Comparison of ENCODE assay signal across 1 cellular context in genomic region chr6:30163090-30163917, GRCh38.
TF ChIP-seq lines count a peak whose summit lies in the region.

TRIM15 (plus strand) TSS chr6:30163546; CDS start chr6:30163685, 139 bp downstream.

TF ChIP-seq in HepG2, 621 proteins besides CTCF, POLR2A, EP300 and RAD21 (continued from another document and continues in another):
- TF ChIP-seq, protein P1, sequence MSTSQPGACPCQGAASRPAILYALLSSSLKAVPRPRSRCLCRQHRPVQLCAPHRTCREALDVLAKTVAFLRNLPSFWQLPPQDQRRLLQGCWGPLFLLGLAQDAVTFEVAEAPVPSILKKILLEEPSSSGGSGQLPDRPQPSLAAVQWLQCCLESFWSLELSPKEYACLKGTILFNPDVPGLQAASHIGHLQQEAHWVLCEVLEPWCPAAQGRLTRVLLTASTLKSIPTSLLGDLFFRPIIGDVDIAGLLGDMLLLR (CRISPR knock-in tag; IDR thresholded peaks at IDR 0.05): peak; percentile 22; the same call in 1 of the 2 replicates
- TF ChIP-seq NFKBIZ (CRISPR knock-in tag; IDR thresholded peaks at IDR 0.05) (no peak; the same call in 1 of the 2 replicates), ZNF136 (CRISPR knock-in tag; IDR thresholded peaks at IDR 0.05; ENCODE audit: low read depth) (peak; percentile 89), GTF3A (CRISPR knock-in tag; conservative IDR thresholded peaks at IDR 0.05) (peak; percentile 92), ZNF713 (CRISPR knock-in tag; IDR thresholded peaks at IDR 0.05) (no peak), ELF3 (CRISPR knock-in tag; IDR thresholded peaks at IDR 0.05) (peak; percentile 87), PHB2 (IDR thresholded peaks at IDR 0.05; ENCODE audit: partially characterized antibody) (no peak), SUZ12 (IDR thresholded peaks at IDR 0.05; ENCODE audit: low read depth, low read length) (no peak), ZNF576 (CRISPR knock-in tag; IDR thresholded peaks at IDR 0.05) (no peak), AHR (CRISPR knock-in tag; IDR thresholded peaks at IDR 0.05) (0 out of 2 replicates have a peak, but pooled peaks have one; percentile 25), YEATS4 (CRISPR knock-in tag; IDR thresholded peaks at IDR 0.05; ENCODE audit: borderline replicate concordance) (peak; percentile 88), BRCA1 (CRISPR knock-in tag; IDR thresholded peaks at IDR 0.05) (no peak), FOXM1 (CRISPR knock-in tag; IDR thresholded peaks at IDR 0.05) (peak; percentile 21; the same call in 1 of the 2 replicates), ZFP36 (IDR thresholded peaks at IDR 0.05; ENCODE audit: borderline replicate concordance, low read depth, low read length, partially characterized antibody) (no peak), SALL2 (CRISPR knock-in tag; IDR thresholded peaks at IDR 0.05) (0 out of 2 replicates have a peak, but pooled peaks have one; percentile 58), NCOA1 (CRISPR knock-in tag; IDR thresholded peaks at IDR 0.05) (peak; percentile 85; the same call in 1 of the 2 replicates), CREBL2 (CRISPR knock-in tag; IDR thresholded peaks at IDR 0.05; ENCODE audit: borderline replicate concordance) (0 out of 2 replicates have a peak, but pooled peaks have one; percentile 73), IKZF4 (CRISPR knock-in tag; IDR thresholded peaks at IDR 0.05; ENCODE audit: borderline replicate concordance, low read depth, not compliant biosample characterization) (no peak), MZF1 (CRISPR knock-in tag; IDR thresholded peaks at IDR 0.05; ENCODE audit: borderline replicate concordance) (no peak; the same call in 1 of the 2 replicates), ZNF644 (CRISPR knock-in tag; IDR thresholded peaks at IDR 0.05; ENCODE audit: low read depth) (peak; percentile 70), AKNA (CRISPR knock-in tag; IDR thresholded peaks at IDR 0.05; ENCODE audit: borderline replicate concordance) (no peak), KLF11 (CRISPR knock-in tag; IDR thresholded peaks at IDR 0.05) (no peak), FOXA1 (IDR thresholded peaks at IDR 0.05) (no peak), FOXA1 (CRISPR knock-in tag; IDR thresholded peaks at IDR 0.05) (no peak; the same call in 1 of the 2 replicates), GZF1 (CRISPR knock-in tag; IDR thresholded peaks at IDR 0.05) (peak; percentile 80), ZSCAN12 (CRISPR knock-in tag; IDR thresholded peaks at IDR 0.05) (no peak), PTBP1 (IDR thresholded peaks at IDR 0.05; ENCODE audit: low read depth, low read length, poor library complexity, severe bottlenecking) (peak; percentile 96), KLF15 (CRISPR knock-in tag; IDR thresholded peaks at IDR 0.05; ENCODE audit: borderline replicate concordance) (no peak), GRHL1 (CRISPR knock-in tag; conservative IDR thresholded peaks at IDR 0.05) (no peak), RBM22 (optimal IDR thresholded peaks at IDR 0.05; ENCODE audit: low read length) (no peak), ZNF343 (CRISPR knock-in tag; IDR thresholded peaks at IDR 0.05) (peak; percentile 94), CBFB (CRISPR knock-in tag; IDR thresholded peaks at IDR 0.05) (no peak), NRL (CRISPR knock-in tag; IDR thresholded peaks at IDR 0.05; ENCODE audit: borderline replicate concordance) (peak; percentile 94)
- TF ChIP-seq, protein P2, sequence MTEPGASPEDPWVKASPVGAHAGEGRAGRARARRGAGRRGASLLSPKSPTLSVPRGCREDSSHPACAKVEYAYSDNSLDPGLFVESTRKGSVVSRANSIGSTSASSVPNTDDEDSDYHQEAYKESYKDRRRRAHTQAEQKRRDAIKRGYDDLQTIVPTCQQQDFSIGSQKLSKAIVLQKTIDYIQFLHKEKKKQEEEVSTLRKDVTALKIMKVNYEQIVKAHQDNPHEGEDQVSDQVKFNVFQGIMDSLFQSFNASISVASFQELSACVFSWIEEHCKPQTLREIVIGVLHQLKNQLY (CRISPR knock-in tag; IDR thresholded peaks at IDR 0.05): 0 out of 2 replicates have a peak, but pooled peaks have one; percentile 6
- TF ChIP-seq, protein P3, sequence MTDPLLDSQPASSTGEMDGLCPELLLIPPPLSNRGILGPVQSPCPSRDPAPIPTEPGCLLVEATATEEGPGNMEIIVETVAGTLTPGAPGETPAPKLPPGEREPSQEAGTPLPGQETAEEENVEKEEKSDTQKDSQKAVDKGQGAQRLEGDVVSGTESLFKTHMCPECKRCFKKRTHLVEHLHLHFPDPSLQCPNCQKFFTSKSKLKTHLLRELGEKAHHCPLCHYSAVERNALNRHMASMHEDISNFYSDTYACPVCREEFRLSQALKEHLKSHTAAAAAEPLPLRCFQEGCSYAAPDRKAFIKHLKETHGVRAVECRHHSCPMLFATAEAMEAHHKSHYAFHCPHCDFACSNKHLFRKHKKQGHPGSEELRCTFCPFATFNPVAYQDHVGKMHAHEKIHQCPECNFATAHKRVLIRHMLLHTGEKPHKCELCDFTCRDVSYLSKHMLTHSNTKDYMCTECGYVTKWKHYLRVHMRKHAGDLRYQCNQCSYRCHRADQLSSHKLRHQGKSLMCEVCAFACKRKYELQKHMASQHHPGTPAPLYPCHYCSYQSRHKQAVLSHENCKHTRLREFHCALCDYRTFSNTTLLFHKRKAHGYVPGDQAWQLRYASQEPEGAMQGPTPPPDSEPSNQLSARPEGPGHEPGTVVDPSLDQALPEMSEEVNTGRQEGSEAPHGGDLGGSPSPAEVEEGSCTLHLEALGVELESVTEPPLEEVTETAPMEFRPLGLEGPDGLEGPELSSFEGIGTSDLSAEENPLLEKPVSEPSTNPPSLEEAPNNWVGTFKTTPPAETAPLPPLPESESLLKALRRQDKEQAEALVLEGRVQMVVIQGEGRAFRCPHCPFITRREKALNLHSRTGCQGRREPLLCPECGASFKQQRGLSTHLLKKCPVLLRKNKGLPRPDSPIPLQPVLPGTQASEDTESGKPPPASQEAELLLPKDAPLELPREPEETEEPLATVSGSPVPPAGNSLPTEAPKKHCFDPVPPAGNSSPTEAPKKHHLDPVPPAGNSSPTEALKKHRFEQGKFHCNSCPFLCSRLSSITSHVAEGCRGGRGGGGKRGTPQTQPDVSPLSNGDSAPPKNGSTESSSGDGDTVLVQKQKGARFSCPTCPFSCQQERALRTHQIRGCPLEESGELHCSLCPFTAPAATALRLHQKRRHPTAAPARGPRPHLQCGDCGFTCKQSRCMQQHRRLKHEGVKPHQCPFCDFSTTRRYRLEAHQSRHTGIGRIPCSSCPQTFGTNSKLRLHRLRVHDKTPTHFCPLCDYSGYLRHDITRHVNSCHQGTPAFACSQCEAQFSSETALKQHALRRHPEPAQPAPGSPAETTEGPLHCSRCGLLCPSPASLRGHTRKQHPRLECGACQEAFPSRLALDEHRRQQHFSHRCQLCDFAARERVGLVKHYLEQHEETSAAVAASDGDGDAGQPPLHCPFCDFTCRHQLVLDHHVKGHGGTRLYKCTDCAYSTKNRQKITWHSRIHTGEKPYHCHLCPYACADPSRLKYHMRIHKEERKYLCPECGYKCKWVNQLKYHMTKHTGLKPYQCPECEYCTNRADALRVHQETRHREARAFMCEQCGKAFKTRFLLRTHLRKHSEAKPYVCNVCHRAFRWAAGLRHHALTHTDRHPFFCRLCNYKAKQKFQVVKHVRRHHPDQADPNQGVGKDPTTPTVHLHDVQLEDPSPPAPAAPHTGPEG (CRISPR knock-in tag; IDR thresholded peaks at IDR 0.05): no peak
- TF ChIP-seq, protein P4, sequence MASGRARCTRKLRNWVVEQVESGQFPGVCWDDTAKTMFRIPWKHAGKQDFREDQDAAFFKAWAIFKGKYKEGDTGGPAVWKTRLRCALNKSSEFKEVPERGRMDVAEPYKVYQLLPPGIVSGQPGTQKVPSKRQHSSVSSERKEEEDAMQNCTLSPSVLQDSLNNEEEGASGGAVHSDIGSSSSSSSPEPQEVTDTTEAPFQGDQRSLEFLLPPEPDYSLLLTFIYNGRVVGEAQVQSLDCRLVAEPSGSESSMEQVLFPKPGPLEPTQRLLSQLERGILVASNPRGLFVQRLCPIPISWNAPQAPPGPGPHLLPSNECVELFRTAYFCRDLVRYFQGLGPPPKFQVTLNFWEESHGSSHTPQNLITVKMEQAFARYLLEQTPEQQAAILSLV (CRISPR knock-in tag; IDR thresholded peaks at IDR 0.05; ENCODE audit: borderline replicate concordance): peak; percentile 70; the same call in 1 of the 2 replicates
- TF ChIP-seq, protein P5, sequence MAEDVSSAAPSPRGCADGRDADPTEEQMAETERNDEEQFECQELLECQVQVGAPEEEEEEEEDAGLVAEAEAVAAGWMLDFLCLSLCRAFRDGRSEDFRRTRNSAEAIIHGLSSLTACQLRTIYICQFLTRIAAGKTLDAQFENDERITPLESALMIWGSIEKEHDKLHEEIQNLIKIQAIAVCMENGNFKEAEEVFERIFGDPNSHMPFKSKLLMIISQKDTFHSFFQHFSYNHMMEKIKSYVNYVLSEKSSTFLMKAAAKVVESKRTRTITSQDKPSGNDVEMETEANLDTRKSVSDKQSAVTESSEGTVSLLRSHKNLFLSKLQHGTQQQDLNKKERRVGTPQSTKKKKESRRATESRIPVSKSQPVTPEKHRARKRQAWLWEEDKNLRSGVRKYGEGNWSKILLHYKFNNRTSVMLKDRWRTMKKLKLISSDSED (CRISPR knock-in tag; IDR thresholded peaks at IDR 0.05): no peak; the same call in 1 of the 2 replicates
- TF ChIP-seq, protein P6, sequence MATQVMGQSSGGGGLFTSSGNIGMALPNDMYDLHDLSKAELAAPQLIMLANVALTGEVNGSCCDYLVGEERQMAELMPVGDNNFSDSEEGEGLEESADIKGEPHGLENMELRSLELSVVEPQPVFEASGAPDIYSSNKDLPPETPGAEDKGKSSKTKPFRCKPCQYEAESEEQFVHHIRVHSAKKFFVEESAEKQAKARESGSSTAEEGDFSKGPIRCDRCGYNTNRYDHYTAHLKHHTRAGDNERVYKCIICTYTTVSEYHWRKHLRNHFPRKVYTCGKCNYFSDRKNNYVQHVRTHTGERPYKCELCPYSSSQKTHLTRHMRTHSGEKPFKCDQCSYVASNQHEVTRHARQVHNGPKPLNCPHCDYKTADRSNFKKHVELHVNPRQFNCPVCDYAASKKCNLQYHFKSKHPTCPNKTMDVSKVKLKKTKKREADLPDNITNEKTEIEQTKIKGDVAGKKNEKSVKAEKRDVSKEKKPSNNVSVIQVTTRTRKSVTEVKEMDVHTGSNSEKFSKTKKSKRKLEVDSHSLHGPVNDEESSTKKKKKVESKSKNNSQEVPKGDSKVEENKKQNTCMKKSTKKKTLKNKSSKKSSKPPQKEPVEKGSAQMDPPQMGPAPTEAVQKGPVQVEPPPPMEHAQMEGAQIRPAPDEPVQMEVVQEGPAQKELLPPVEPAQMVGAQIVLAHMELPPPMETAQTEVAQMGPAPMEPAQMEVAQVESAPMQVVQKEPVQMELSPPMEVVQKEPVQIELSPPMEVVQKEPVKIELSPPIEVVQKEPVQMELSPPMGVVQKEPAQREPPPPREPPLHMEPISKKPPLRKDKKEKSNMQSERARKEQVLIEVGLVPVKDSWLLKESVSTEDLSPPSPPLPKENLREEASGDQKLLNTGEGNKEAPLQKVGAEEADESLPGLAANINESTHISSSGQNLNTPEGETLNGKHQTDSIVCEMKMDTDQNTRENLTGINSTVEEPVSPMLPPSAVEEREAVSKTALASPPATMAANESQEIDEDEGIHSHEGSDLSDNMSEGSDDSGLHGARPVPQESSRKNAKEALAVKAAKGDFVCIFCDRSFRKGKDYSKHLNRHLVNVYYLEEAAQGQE (IDR thresholded peaks at IDR 0.05; ENCODE audit: borderline replicate concordance in 1 of 2, low read depth in 1 of 2, low read length in 2 of 2): peak in 1 of 2 experiments; percentile 19; a peak in 2 of 4 replicates
